Comparison of ENCODE assay signal across 7 cellular contexts in the genomic region with DNA sequence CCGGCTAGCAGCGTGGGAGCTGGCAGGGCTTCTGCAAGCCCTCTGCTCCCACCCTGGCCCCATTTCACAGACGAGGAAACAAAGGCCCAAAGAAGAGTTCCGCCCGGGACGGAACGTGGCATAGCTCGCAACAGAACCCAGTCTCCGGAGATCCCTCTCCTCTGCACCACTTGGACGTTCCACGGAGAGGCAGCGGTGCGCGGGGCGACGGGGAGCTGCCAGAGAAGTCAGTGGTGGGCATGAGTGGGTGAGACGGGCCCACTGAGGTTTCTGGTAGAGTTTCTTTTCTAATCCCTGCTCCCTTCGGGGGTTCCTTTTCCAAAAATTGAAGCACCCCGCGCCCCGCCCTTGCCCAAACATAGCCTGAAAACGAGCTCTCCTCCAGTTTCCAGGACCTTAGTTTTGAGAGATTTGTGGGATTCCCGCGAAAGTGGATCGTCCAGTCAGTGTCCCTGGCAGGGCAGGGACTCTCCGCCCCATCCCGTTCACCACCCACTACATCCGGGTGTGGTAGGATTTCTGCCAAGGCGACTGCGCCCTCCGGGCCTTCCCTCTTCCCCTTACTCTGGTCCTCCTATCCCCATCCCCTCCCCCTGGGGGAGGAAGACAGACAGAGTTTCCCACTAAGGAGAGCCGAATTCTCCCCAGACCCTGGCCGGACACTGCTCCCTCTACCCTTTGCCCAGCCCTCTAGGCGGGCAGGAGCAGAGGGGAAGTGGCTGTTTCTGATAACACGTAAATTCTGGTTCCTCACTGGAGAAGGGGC. TPM values are rescaled to one million over a fixed set of nuclear protein-coding genes. Genes with fewer than 3 reads are reported as not detected.
DNase-seq lines count a peak whose midpoint lies in the region; TF ChIP-seq lines count a peak whose summit lies in the region.

No MANE protein-coding gene starts in this region.

- H3K4me3 ChIP-seq in GM06990 (replicated peaks; ENCODE audit: low read depth, low read length) (peak overlapping the region; percentile 73), HAP-1 (peak overlapping the region; percentile 71), OCI-LY7 (ENCODE audit: low read depth, low read length, poor library complexity, severe bottlenecking) (peak overlapping the region; percentile 69), liver (ENCODE audit: low read depth in 1 of 3, low read length in 3 of 3) (peak overlapping the region; percentile 45 to 86 (median 61))

- no TSS peak for BruUV-seq in OCI-LY7 (replicated peaks; lab: Mats Ljungman, UMichigan)

- no peaks in the 10 kb centered on the region for H3K79me2 ChIP-seq in OCI-LY7 (ENCODE audit: insufficient read depth, low read depth, low read length)

- H3K27me3 ChIP-seq in GM06990 (replicated peaks; ENCODE audit: control insufficient read depth, insufficient read depth, low read length) (no peaks in the 10 kb centered on the region; the same call in 1 of the 2 replicates), HAP-1 (ENCODE audit: low read depth) (no peaks in the 10 kb centered on the region), liver (ENCODE audit: control insufficient read depth in 4 of 4, insufficient read depth in 4 of 4, low read length in 3 of 4) (no peaks in the 10 kb centered on the region)

- H3K36me3 ChIP-seq in GM06990 (ENCODE audit: control insufficient read depth, insufficient read depth, low read length): no peaks in the 10 kb centered on the region
- no peaks in the 10 kb centered on the region for H3K36me3 ChIP-seq in HAP-1 (replicated peaks)
- no peaks in the 10 kb centered on the region for H3K36me3 ChIP-seq in OCI-LY7 (ENCODE audit: insufficient read depth, low read length)
- H3K36me3 ChIP-seq in liver (ENCODE audit: control insufficient read depth in 4 of 4, insufficient read depth in 3 of 4, low read depth in 1 of 4, low read length in 3 of 4): no peaks in the 10 kb centered on the region

- peaks cover 15% of the 10 kb centered on the region for H3K4me1 ChIP-seq in HAP-1
- peaks cover 30% of the 10 kb centered on the region for H3K4me1 ChIP-seq in OCI-LY7 (ENCODE audit: insufficient read depth, low read length, poor library complexity, severe bottlenecking)
- H3K4me1 ChIP-seq in liver (ENCODE audit: control insufficient read depth in 4 of 4, insufficient read depth in 4 of 4, low read length in 3 of 4): peaks cover 10 to 29% (median 19%) of the 10 kb centered on the region in 4 donors

- in situ Hi-C loops in HAP-1 (cut with MboI; ENCODE audit: low sequenced_read_pairs): loop anchor here (25.0 kb wide), 1 partner anchor 242 kb away; no protein-coding TSS in a partner anchor

- H3K4me2 ChIP-seq in OCI-LY7 (ENCODE audit: low read length): peak overlapping the region; percentile 94

- H3K27ac ChIP-seq in OCI-LY7 (ENCODE audit: low read depth, low read length, poor library complexity, severe bottlenecking) (no peak overlapping the region), liver (ENCODE audit: low read depth in 1 of 2, low read length in 2 of 2) (peak overlapping the region; percentile 67 to 80)

- peak overlapping the region in 1 of 2 donors; percentile 49 for H3K9ac ChIP-seq in liver (ENCODE audit: low read depth in 1 of 2, low read length in 2 of 2)

- POLR2A ChIA-PET in OCI-LY7 (lab: Charles Lee): interaction anchor here (0.5 to 1.3 kb wide), 3 partner anchors 56 to 990 kb away, joined by 3 to 7 read pairs (median 3); no protein-coding TSS in a partner anchor

- TF ChIP-seq CTCF in GM06990 (IDR thresholded peaks at IDR 0.05; ENCODE audit: insufficient read depth, low read length, poor library complexity, severe bottlenecking) (no peak), OCI-LY7 (conservative IDR thresholded peaks at IDR 0.05; ENCODE audit: low read length) (peak; percentile 69; the same call in 1 of the 2 replicates), liver (IDR thresholded peaks at IDR 0.05; ENCODE audit: low read depth, low read length, missing input control) (no peak)

- TF ChIP-seq RAD21 in liver (IDR thresholded peaks at IDR 0.05): peak in 1 of 2 donors; percentile 4

- DNase-seq in GM06990 (ENCODE audit: extremely low read depth, insufficient read length) (no peak), HAP-1 (ENCODE audit: low spot score in 2 of 2) (peak in 1 of 2 experiments; percentile 28), OCI-LY7 (ENCODE audit: low spot score) (no peak), dedifferentiated amniotic fluid mesenchymal stem cell (ENCODE audit: extremely low spot score) (peak; percentile 51), stromal cell of bone marrow (ENCODE audit: low read depth) (peak; percentile 41), NCI-H1694 treated with DMSO at 0.1 percent for 48 hours (lab: John Stamatoyannopoulos, UW) (no peak)

- no peaks in the 10 kb centered on the region for H3K9me3 ChIP-seq in HAP-1
- no peaks in the 10 kb centered on the region for H3K9me3 ChIP-seq in OCI-LY7 (ENCODE audit: low read length)
- no peaks in the 10 kb centered on the region for H3K9me3 ChIP-seq in liver (ENCODE audit: control insufficient read depth in 4 of 4, low read length in 3 of 4)

- H2AFZ ChIP-seq in OCI-LY7 (ENCODE audit: low read length): peak overlapping the region; percentile 54; the same call in 1 of the 2 replicates

- no peaks in the 10 kb centered on the region for H3K9me2 ChIP-seq in OCI-LY7 (ENCODE audit: insufficient read depth, low read length)

- H4K20me1 ChIP-seq in OCI-LY7 (ENCODE audit: insufficient read depth, low read length): no peaks in the 10 kb centered on the region

- WGBS in liver: 4% methylated on average over 35 of the region's 35 CpGs

- intact Hi-C loops in OCI-LY7 (cut with micrococcal nuclease; ENCODE audit: unreplicated experiment): loop anchor here (1.0 to 10.0 kb wide), 5 partner anchors 55 to 481 kb away; a partner anchor contains a TSS

- CTCF ChIA-PET in OCI-LY7 (lab: Charles Lee; ENCODE audit: unreplicated experiment): interaction anchor here (0.5 to 1.7 kb wide), 2 partner anchors 10 to 56 kb away, joined by 6 to 16 read pairs; no protein-coding TSS in a partner anchor

TF ChIP-seq in liver, 16 proteins besides CTCF, POLR2A, EP300 and RAD21:
- TF ChIP-seq JUND (IDR thresholded peaks at IDR 0.05): no peak
- peak in 1 of 2 donors; percentile 49 for TF ChIP-seq GABPA (IDR thresholded peaks at IDR 0.05 in 1 of 2, conservative IDR thresholded peaks at IDR 0.05 in 1 of 2)
- TF ChIP-seq, protein P1, sequence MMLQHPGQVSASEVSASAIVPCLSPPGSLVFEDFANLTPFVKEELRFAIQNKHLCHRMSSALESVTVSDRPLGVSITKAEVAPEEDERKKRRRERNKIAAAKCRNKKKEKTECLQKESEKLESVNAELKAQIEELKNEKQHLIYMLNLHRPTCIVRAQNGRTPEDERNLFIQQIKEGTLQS (IDR thresholded peaks at IDR 0.05): no peak
- peak; percentile 16 for TF ChIP-seq NR2F2 (IDR thresholded peaks at IDR 0.05)
- TF ChIP-seq TAF1 (conservative IDR thresholded peaks at IDR 0.05): no peak

RNA-seq across cellular contexts. Expression of a gene that starts 0.8 kb away (rescaled TPM):
- total RNA-seq in OCI-LY7 (2014; rRNA removed; shearing (Covaris generic)): 2.3 and 5.8 TPM in 2 replicates
- total RNA-seq in OCI-LY7 (2022) (11.5 and 14.3 TPM in 2 replicates), liver (1 to 10 TPM; 6.1 to 7.7 TPM)
- 1 to 10 TPM in 1 of 2 donors, under 1 TPM in 1; 0.69 to 4.0 TPM for polyA plus RNA-seq in liver

Comparison
In these comparisons a context has a peak if more than half of its experiments do, and no peak if none do; other contexts are left out.
1. DNase-seq: peak in dedifferentiated amniotic fluid mesenchymal stem cell (single experiment) and stromal cell of bone marrow (single experiment); none in GM06990 (single experiment), OCI-LY7 (single experiment) and NCI-H1694 treated with DMSO at 0.1 percent for 48 hours (single experiment).
2. Peak in every context shown above with its lines, with median percentiles within 50 percentile points of each other: H3K4me3 ChIP-seq.